9 cellular contexts compared by ENCODE assay signal in the genomic region with DNA sequence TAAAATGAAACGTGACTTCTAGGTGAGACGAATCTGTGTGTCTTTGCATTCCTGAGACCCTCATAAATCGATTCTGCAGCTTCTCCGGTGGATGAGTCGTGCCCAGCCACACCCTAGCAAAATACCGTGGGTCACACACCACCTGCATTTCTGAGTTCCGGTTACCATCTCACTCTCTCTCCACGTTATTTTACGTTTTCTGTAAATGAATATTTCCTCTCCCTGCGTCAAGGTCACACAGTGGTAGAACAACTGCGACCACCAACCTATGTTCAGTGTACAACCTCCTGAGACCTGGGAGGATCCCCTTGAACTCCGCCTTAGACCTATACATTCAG. TPM values are rescaled to one million over a fixed set of nuclear protein-coding genes. Genes with fewer than 3 reads are reported as not detected.
A peak's percentile ranks its signal among the peaks of the same experiment; 100 is the strongest.
DNase-seq lines count a peak whose midpoint lies in the region; ATAC-seq and TF ChIP-seq lines count a peak whose summit lies in the region.
"Had no signal": no experiment of that assay in that cellular context is flagged by ENCODE, and none has a peak within 500 bp of the region (broad histone marks: within the 10 kb centered on the region; RNA-seq: fewer than 3 reads in every experiment).

No MANE protein-coding gene starts in this region.

- H3K27me3 ChIP-seq in heart right ventricle (no peaks in the 10 kb centered on the region), liver (ENCODE audit: control insufficient read depth in 4 of 4, insufficient read depth in 4 of 4, low read length in 3 of 4) (no peaks in the 10 kb centered on the region), uterus (no peaks in the 10 kb centered on the region)

- DNase-seq in heart right ventricle: no peak
- no peak for DNase-seq in Right ventricle myocardium inferior (ENCODE audit: missing footprints)
- DNase-seq in uterus: no peak
- no peak for DNase-seq in activated effector memory CD4-positive, alpha-beta T cell treated with Interleukin-2 at 50 U/mL for 16 hours
- no peak for DNase-seq in sciatic nerve (ENCODE audit: low spot score)
- DNase-seq in stimulated activated CD4-positive, alpha-beta T cell treated with anti-CD3 and anti-CD28 coated beads, Interleukin-4, amount 100 ng/mL, for 1 hour: no peak
- DNase-seq: natural killer cell had no signal

- peak overlapping the region; percentile 52 to 95 for H3K9ac ChIP-seq in liver (ENCODE audit: low read depth in 1 of 2, low read length in 2 of 2)

- H3K9me3 ChIP-seq in heart right ventricle: no peaks in the 10 kb centered on the region
- H3K9me3 ChIP-seq in liver (ENCODE audit: control insufficient read depth in 4 of 4, low read length in 3 of 4): no peaks in the 10 kb centered on the region
- no peaks in the 10 kb centered on the region for H3K9me3 ChIP-seq in uterus

- H3K4me3 ChIP-seq in heart right ventricle: peak overlapping the region; percentile 76 to 96 (median 86)
- peak overlapping the region; percentile 75 to 90 (median 83) for H3K4me3 ChIP-seq in liver (ENCODE audit: low read depth in 1 of 3, low read length in 3 of 3)
- peak overlapping the region; percentile 83 to 98 for H3K4me3 ChIP-seq in uterus

- H3K36me3 ChIP-seq in heart right ventricle (peaks cover 0 to 43% (median 15%) of the 10 kb centered on the region in 9 donors), liver (ENCODE audit: control insufficient read depth in 4 of 4, insufficient read depth in 3 of 4, low read depth in 1 of 4, low read length in 3 of 4) (peaks cover 0 to 3% (median 1%) of the 10 kb centered on the region in 4 donors), uterus (no peaks in the 10 kb centered on the region)

- no peak for TF ChIP-seq POLR2A in uterus (IDR thresholded peaks at IDR 0.05)

- peaks cover 4 to 55% (median 46%) of the 10 kb centered on the region in 9 donors for H3K4me1 ChIP-seq in heart right ventricle
- peaks cover 0 to 17% (median 8%) of the 10 kb centered on the region in 4 donors for H3K4me1 ChIP-seq in liver (ENCODE audit: control insufficient read depth in 4 of 4, insufficient read depth in 4 of 4, low read length in 3 of 4)
- peaks cover 0 to 5% of the 10 kb centered on the region in 2 donors for H3K4me1 ChIP-seq in uterus

- intact Hi-C loops in heart right ventricle (cut with DNase I): loop anchor here in 7 of 10 donors (2.0 to 10.0 kb wide), 7 partner anchors 25 to 281 kb away; a partner anchor contains a TSS
- intact Hi-C loops in Right ventricle myocardium inferior (cut with DNase I): loop anchor here (10.0 kb wide), 2 partner anchors 51 to 281 kb away; a partner anchor contains a TSS
- intact Hi-C loops in uterus (cut with DNase I; ENCODE audit: low total_unique reads): no loop called here
- intact Hi-C loops in sciatic nerve (cut with DNase I): no loop called here

- 3% methylated on average over 12 of the region's 12 CpGs for WGBS in heart right ventricle, 2 donors
- WGBS in liver: 28% methylated on average over 12 of the region's 12 CpGs

- no peak for TF ChIP-seq RAD21 in liver (IDR thresholded peaks at IDR 0.05)

- ATAC-seq in heart right ventricle (no peak), Right ventricle myocardium inferior (no peak), sciatic nerve (no peak)

- H3K27ac ChIP-seq in heart right ventricle (peak overlapping the region; percentile 95 to 99 (median 99)), angular gyrus (ENCODE audit: low read depth, low read length) (peak overlapping the region; percentile 97), liver (ENCODE audit: low read depth in 1 of 2, low read length in 2 of 2) (peak overlapping the region; percentile 68 to 93), uterus (peak overlapping the region; percentile 98 to 100)

- TF ChIP-seq CTCF in heart right ventricle (IDR thresholded peaks at IDR 0.05): no peak
- TF ChIP-seq CTCF in liver (IDR thresholded peaks at IDR 0.05; ENCODE audit: low read depth, low read length, missing input control): no peak
- no peak for TF ChIP-seq CTCF in uterus (IDR thresholded peaks at IDR 0.05)

TF ChIP-seq in liver, 16 proteins besides CTCF, POLR2A, EP300 and RAD21:
- TF ChIP-seq, protein P1, sequence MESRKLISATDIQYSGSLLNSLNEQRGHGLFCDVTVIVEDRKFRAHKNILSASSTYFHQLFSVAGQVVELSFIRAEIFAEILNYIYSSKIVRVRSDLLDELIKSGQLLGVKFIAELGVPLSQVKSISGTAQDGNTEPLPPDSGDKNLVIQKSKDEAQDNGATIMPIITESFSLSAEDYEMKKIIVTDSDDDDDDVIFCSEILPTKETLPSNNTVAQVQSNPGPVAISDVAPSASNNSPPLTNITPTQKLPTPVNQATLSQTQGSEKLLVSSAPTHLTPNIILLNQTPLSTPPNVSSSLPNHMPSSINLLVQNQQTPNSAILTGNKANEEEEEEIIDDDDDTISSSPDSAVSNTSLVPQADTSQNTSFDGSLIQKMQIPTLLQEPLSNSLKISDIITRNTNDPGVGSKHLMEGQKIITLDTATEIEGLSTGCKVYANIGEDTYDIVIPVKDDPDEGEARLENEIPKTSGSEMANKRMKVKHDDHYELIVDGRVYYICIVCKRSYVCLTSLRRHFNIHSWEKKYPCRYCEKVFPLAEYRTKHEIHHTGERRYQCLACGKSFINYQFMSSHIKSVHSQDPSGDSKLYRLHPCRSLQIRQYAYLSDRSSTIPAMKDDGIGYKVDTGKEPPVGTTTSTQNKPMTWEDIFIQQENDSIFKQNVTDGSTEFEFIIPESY (IDR thresholded peaks at IDR 0.05): no peak
- TF ChIP-seq HNF4A (conservative IDR thresholded peaks at IDR 0.05) (no peak), YY1 (IDR thresholded peaks at IDR 0.05) (no peak), TAF1 (conservative IDR thresholded peaks at IDR 0.05) (no peak), NR2F2 (IDR thresholded peaks at IDR 0.05) (no peak), JUND (IDR thresholded peaks at IDR 0.05) (no peak), GABPA (IDR thresholded peaks at IDR 0.05 in 1 of 2, conservative IDR thresholded peaks at IDR 0.05 in 1 of 2) (no peak), RXRA (IDR thresholded peaks at IDR 0.05) (no peak), SP1 (IDR thresholded peaks at IDR 0.05) (no peak), FOXA2 (IDR thresholded peaks at IDR 0.05) (no peak)
- TF ChIP-seq, protein P2, sequence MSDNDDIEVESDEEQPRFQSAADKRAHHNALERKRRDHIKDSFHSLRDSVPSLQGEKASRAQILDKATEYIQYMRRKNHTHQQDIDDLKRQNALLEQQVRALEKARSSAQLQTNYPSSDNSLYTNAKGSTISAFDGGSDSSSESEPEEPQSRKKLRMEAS (IDR thresholded peaks at IDR 0.05): no peak
- TF ChIP-seq, protein P3, sequence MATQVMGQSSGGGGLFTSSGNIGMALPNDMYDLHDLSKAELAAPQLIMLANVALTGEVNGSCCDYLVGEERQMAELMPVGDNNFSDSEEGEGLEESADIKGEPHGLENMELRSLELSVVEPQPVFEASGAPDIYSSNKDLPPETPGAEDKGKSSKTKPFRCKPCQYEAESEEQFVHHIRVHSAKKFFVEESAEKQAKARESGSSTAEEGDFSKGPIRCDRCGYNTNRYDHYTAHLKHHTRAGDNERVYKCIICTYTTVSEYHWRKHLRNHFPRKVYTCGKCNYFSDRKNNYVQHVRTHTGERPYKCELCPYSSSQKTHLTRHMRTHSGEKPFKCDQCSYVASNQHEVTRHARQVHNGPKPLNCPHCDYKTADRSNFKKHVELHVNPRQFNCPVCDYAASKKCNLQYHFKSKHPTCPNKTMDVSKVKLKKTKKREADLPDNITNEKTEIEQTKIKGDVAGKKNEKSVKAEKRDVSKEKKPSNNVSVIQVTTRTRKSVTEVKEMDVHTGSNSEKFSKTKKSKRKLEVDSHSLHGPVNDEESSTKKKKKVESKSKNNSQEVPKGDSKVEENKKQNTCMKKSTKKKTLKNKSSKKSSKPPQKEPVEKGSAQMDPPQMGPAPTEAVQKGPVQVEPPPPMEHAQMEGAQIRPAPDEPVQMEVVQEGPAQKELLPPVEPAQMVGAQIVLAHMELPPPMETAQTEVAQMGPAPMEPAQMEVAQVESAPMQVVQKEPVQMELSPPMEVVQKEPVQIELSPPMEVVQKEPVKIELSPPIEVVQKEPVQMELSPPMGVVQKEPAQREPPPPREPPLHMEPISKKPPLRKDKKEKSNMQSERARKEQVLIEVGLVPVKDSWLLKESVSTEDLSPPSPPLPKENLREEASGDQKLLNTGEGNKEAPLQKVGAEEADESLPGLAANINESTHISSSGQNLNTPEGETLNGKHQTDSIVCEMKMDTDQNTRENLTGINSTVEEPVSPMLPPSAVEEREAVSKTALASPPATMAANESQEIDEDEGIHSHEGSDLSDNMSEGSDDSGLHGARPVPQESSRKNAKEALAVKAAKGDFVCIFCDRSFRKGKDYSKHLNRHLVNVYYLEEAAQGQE (IDR thresholded peaks at IDR 0.05): no peak

RNA-seq across cellular contexts. Expression of a gene that starts 1.1 kb away (rescaled TPM):
- 100 to 1,000 TPM in 2 of 10 donors, 10 to 100 TPM in 8; 57.7 to 115 (median 75.8) TPM for total RNA-seq in heart right ventricle
- 10 to 100 TPM; 38.8 to 87.2 TPM for polyA plus RNA-seq in heart right ventricle
- total RNA-seq in Right ventricle myocardium inferior: 85.3 TPM
- 10 to 100 TPM; 26.1 to 75.0 TPM for total RNA-seq in liver
- 10 to 100 TPM; 39.9 to 45.0 TPM for polyA plus RNA-seq in liver
- total RNA-seq in uterus: 100 to 1,000 TPM in 2 of 4 donors, 10 to 100 TPM in 2; 37.1 to 209 (median 101) TPM
- 150 TPM for total RNA-seq in sciatic nerve

Comparison
In these comparisons a context has a peak if more than half of its experiments do, and no peak if none do; other contexts are left out.
1. intact Hi-C loops: an anchor here in heart right ventricle (2.0 to 10.0 kb wide) and Right ventricle myocardium inferior (10.0 kb wide); none called in uterus and sciatic nerve.